10 cellular contexts compared by ENCODE assay signal in the genomic region with DNA sequence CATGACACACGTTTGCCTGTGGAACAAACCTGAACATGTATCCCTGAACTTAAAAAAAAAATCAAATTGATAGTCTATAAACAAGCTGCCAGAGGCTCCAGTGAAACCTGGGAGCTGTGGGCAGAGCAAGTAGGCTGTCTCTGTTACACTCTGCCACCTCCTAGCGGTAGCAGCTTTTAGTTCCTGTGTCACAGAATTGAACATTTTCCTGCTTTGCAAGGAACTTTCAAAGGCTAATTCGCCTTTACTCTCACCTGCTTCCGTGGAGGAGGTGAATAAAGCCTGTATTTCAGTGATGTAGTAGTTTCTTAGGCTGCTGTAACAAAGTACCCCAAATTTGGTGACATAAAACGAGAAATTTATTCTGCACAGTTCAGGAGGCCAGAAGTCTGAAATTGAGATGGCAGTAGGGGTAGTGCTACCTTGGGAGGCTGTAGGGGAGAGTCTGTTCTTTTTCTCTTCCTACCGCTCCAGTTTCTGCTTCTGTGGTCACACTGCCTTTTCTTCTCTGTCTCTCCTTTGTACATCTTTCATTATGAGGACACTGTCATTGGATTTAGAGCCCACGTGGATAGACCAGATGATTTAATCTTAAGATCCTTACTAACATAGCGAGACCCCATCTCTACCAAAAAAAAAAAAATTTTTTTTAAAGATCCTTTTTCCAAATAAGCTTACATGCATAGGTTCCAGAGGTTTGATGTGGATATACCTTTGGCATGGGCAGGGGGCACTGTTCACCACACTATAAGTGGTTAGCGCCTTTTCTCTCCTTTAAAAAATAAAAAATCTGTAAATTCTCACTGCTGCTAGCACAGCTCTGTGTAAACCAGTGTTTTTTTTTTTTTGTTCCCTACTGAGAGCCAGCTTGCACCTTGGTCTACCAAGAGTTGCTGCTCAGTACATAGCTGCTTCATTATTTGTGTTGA. TPM values are rescaled to one million over a fixed set of nuclear protein-coding genes. Genes with fewer than 3 reads are reported as not detected.
A peak's percentile ranks its signal among the peaks of the same experiment; 100 is the strongest.
DNase-seq lines count a peak whose midpoint lies in the region; ATAC-seq, FAIRE-seq and TF ChIP-seq lines count a peak whose summit lies in the region.
"Had no signal": no experiment of that assay in that cellular context is flagged by ENCODE, and none has a peak within 500 bp of the region (broad histone marks: within the 10 kb centered on the region; RNA-seq: fewer than 3 reads in every experiment).

No MANE protein-coding gene starts in this region.

- TF ChIP-seq EP300 in HepG2 (IDR thresholded peaks at IDR 0.05; ENCODE audit: low read depth in 2 of 2, low read length in 2 of 2) (no peak), HepG2 (CRISPR knock-in tag; IDR thresholded peaks at IDR 0.05; ENCODE audit: borderline replicate concordance) (no peak)

- in situ Hi-C loops in HepG2 (cut with HindIII; ENCODE audit: extremely low pct_ligation_motif_present, low pct_unique_long_range_greater_than_20kb) = loop anchor here (10.0 kb wide), 2 partner anchors 114 to 204 kb away; a partner anchor contains a TSS

- 0 out of 2 replicates have a peak, but pooled peaks have one; percentile 17 for TF ChIP-seq RAD21 in HepG2 (CRISPR knock-in tag; IDR thresholded peaks at IDR 0.05)

- TF ChIP-seq CTCF in HepG2 (CRISPR knock-in tag; IDR thresholded peaks at IDR 0.05) (peak; percentile 33; the same call in 1 of the 2 replicates), right lobe of liver (IDR thresholded peaks at IDR 0.05) (no peak), fibroblast of mammary gland (conservative IDR thresholded peaks at IDR 0.05; ENCODE audit: control insufficient read depth, insufficient read depth, low read depth, low read length) (peak; percentile 22)

- H3K27ac ChIP-seq in HepG2 (ENCODE audit: extremely low read length, insufficient read depth, low read length) (no peak overlapping the region), right lobe of liver (no peak overlapping the region)

- H4K20me1 ChIP-seq in HepG2 (ENCODE audit: insufficient read depth, low read length) = peaks cover 1% of the 10 kb centered on the region; the same call in 1 of the 2 replicates

- ATAC-seq in HepG2 (peak; percentile 62), right lobe of liver (no peak)

- H3K27me3 ChIP-seq in HepG2 (ENCODE audit: control insufficient read depth in 1 of 2, insufficient read depth in 2 of 2, low read length in 2 of 2) (no peaks in the 10 kb centered on the region), right lobe of liver (no peaks in the 10 kb centered on the region)

- no peak overlapping the region for H2AFZ ChIP-seq in HepG2 (ENCODE audit: low read length)

- H3K36me3 ChIP-seq in HepG2 (replicated peaks in 1 of 2; ENCODE audit: control insufficient read depth in 1 of 2, insufficient read depth in 2 of 2, low read length in 2 of 2) (peaks cover 20 to 80% of the 10 kb centered on the region in 2 experiments), right lobe of liver (peaks cover 0 to 30% (median 0%) of the 10 kb centered on the region in 4 donors)

- H3K9ac ChIP-seq in HepG2 (ENCODE audit: insufficient read depth, low read depth, low read length) = no peak overlapping the region

- TF ChIP-seq POLR2A in HepG2 (IDR thresholded peaks at IDR 0.05; ENCODE audit: insufficient read depth in 1 of 2, low read depth in 2 of 2, low read length in 2 of 2) (no peak), right lobe of liver (IDR thresholded peaks at IDR 0.05) (no peak)

- H3K79me2 ChIP-seq in HepG2 (ENCODE audit: insufficient read depth, low read length) = peaks cover 26% of the 10 kb centered on the region

- FAIRE-seq in HepG2 (lab: Jason Lieb, UNC) = peak; percentile 36
- FAIRE-seq: RCC 7860 had no signal

- BruUV-seq in HepG2 (replicated peaks; lab: Mats Ljungman, UMichigan) = no TSS peak

- H3K4me3 ChIP-seq in HepG2 (replicated peaks in 1 of 3; ENCODE audit: insufficient read depth in 1 of 3, low read depth in 2 of 3, low read length in 3 of 3) (no peak overlapping the region), right lobe of liver (no peak overlapping the region), fibroblast of mammary gland (ENCODE audit: control insufficient read depth, low read depth, low read length) (no peak overlapping the region)

- 79% methylated on average over 9 of the region's 9 CpGs for WGBS in HepG2 (ENCODE audit: low lambda C conversion rate)
- WGBS in right lobe of liver (ENCODE audit: insufficient coverage, low coverage, low lambda C conversion rate, missing lambda C conversion rate) = 70% methylated on average over 8 of the region's 9 CpGs

- H3K4me2 ChIP-seq in HepG2 (ENCODE audit: low read depth, low read length) = no peak overlapping the region

- no peaks in the 10 kb centered on the region for H3K4me1 ChIP-seq in HepG2 (ENCODE audit: insufficient read depth, low read length)
- H3K4me1 ChIP-seq in right lobe of liver = no peaks in the 10 kb centered on the region

- DNase-seq in HepG2 (ENCODE audit: low spot score) (peak; percentile 20), right lobe of liver (no peak), NOMO-1 treated with dmso at 0.1 percent for 144 hours (lab: John Stamatoyannopoulos, UW; ENCODE audit: unreplicated experiment) (peak; percentile 9), fibroblast of mammary gland (ENCODE audit: low read depth) (no peak), hippocampal formation (lab: John Stamatoyannopoulos, UW) (no peak), globus pallidus (ENCODE audit: low spot score) (no peak), GM19240 (ENCODE audit: insufficient read length, low spot score) (no peak), 8988T (no peak)
- DNase-seq: activated naive CD4-positive, alpha-beta T cell had no signal

- intact Hi-C loops in HepG2 (cut with micrococcal nuclease; ENCODE audit: unreplicated experiment) (loop anchor here (1.0 to 10.0 kb wide), 2 partner anchors 119 to 204 kb away; a partner anchor contains a TSS), right lobe of liver (cut with DNase I) (no loop called here)

- POLR2A ChIA-PET in HepG2 (lab: Yijun Ruan, JAX) = no interaction called here

- CTCF ChIA-PET in HepG2 (lab: Yijun Ruan, JAX; ENCODE audit: low intra/inter-chr PET ratio, low total read pairs) = no interaction called here

- H3K9me3 ChIP-seq in HepG2 (ENCODE audit: low read length) (no peaks in the 10 kb centered on the region), right lobe of liver (no peaks in the 10 kb centered on the region)

TF ChIP-seq in HepG2, 621 proteins besides CTCF, POLR2A, EP300 and RAD21 (continues in another document):
- TF ChIP-seq ARID4A (CRISPR knock-in tag; IDR thresholded peaks at IDR 0.05; ENCODE audit: borderline replicate concordance) = no peak
- TF ChIP-seq PITX1 (CRISPR knock-in tag; IDR thresholded peaks at IDR 0.05) = no peak
- TF ChIP-seq STAG1 (CRISPR knock-in tag; IDR thresholded peaks at IDR 0.05) = peak; percentile 34

RNA-seq across cellular contexts. Expression of gene FBXO22, which starts 25.3 kb away (rescaled TPM):
- total RNA-seq in HepG2 (2016; rRNA removed; fragmentation: Illumina TruSeq; extraction: Trizol) (112 and 179 TPM in 2 replicates), right lobe of liver (10 to 100 TPM; 17.3 to 26.6 (median 20.0) TPM)
- total RNA-seq in HepG2 (2016; cell fraction: cytosol; rRNA removed; fragmentation: Illumina TruSeq; extraction: Trizol; ENCODE audit: low read depth) = 21.5 and 24.9 TPM in 2 replicates
- 120 and 197 TPM in 2 replicates for total RNA-seq in HepG2 (2016; cell fraction: insoluble cytoplasmic fraction; rRNA removed; fragmentation: Illumina TruSeq; extraction: Trizol)
- 48.5 and 56.0 TPM in 2 replicates for total RNA-seq in HepG2 (2016; cell fraction: membrane; rRNA removed; fragmentation: Illumina TruSeq; extraction: Trizol)
- 74.1 and 87.3 TPM in 2 replicates for total RNA-seq in HepG2 (2016; cell fraction: nucleus; rRNA removed; fragmentation: Illumina TruSeq; extraction: Trizol)
- 42.5 and 45.7 TPM in 2 replicates for polyA plus RNA-seq in HepG2 (2011; rRNA removed)
- 29.7 and 36.0 TPM in 2 replicates for polyA plus RNA-seq in HepG2 (2011; cell fraction: cytosol; rRNA removed)
- 27.8 and 32.3 TPM in 2 replicates for polyA plus RNA-seq in HepG2 (2011; cell fraction: nucleus; rRNA removed)
- 49.1 and 62.3 TPM in 2 replicates for polyA plus RNA-seq in HepG2 (2012)
- 22.4 and 27.7 TPM in 2 replicates for polyA plus RNA-seq in HepG2 (2016; cell fraction: cytosol; fragmentation: Illumina TruSeq; extraction: Trizol; ENCODE audit: low read depth)
- polyA plus RNA-seq in HepG2 (2016; cell fraction: insoluble cytoplasmic fraction; fragmentation: Illumina TruSeq; extraction: Trizol; ENCODE audit: low read depth) = 149 and 155 TPM in 2 replicates
- 36.1 and 39.4 TPM in 2 replicates for polyA plus RNA-seq in HepG2 (2016; cell fraction: membrane; fragmentation: Illumina TruSeq; extraction: Trizol; ENCODE audit: low read depth)
- 78.1 and 88.1 TPM in 2 replicates for polyA plus RNA-seq in HepG2 (2016; cell fraction: nucleus; fragmentation: Illumina TruSeq; extraction: Trizol; ENCODE audit: insufficient read depth, low read depth)
- polyA minus RNA-seq in HepG2 (2011; rRNA and poly(A)+ RNA removed; ENCODE audit: low replicate concordance) = 79.9 and 90.6 TPM in 2 replicates
- 46.8 and 48.9 TPM in 2 replicates for polyA minus RNA-seq in HepG2 (2011; cell fraction: cytosol; rRNA and poly(A)+ RNA removed)
- 61.4 and 66.2 TPM in 2 replicates for polyA minus RNA-seq in HepG2 (2011; cell fraction: nucleus; rRNA and poly(A)+ RNA removed)

Comparison
In these comparisons a context has a peak if more than half of its experiments do, and no peak if none do; other contexts are left out.
1. DNase-seq: peak in HepG2 (single experiment) and NOMO-1 treated with dmso at 0.1 percent for 144 hours (single experiment); none in right lobe of liver (0 of 3), fibroblast of mammary gland (single experiment), hippocampal formation (0 of 2), globus pallidus (single experiment), GM19240 (single experiment) and 8988T (single experiment).
2. CTCF ChIP-seq: peak in HepG2 (single experiment) and fibroblast of mammary gland (single experiment); none in right lobe of liver (0 of 4).